Comparison of ENCODE assay signal across 11 cellular contexts in the genomic region with DNA sequence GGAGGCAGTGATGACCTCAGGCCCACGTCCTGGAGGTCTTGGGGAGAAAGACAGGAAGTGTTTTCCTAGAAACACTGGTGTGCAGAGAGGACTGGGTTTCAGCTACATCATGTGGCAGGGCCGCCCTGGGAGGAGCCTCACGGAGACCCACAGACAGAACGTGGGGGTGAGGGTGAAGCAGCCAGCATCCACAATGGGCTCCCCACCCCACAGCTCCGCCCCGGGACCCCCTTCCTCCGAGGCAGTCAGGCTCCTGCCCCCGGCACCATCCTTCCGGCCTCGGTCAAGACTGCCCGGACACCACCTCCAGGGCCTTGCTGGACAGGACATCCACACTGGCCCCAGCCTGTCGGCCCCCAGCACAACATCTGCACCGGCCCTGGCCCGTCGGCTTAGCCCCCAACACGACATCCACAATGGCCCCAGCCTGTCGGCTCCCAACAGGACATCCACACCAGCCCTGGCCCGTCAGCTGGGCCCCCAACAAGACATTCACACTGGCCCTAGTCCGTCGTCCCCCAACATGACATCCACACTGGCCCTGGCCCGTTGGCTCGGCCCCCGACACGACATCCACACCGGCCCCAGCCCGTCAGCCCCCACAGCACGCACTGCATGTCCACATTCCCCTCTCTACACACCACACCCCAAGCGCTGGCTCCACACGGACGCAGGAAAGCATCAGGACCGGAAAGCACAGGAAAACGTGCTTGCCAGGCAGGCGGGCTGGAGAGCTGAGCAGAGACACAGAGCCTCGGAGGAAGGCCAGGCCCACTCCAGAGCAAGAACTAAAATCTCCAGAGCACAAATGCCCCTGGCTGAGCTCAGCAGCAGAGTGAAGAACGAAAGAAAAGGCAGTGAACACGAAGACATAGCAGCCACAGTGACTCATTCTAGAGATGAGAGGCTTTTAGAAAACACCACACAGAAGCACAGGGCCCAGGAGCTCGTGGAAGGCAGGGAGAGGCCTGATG. TPM values are rescaled to one million over a fixed set of nuclear protein-coding genes. Genes with fewer than 3 reads are reported as not detected.
DNase-seq lines count a peak whose midpoint lies in the region; ATAC-seq and TF ChIP-seq lines count a peak whose summit lies in the region.
"Had no signal": no experiment of that assay in that cellular context is flagged by ENCODE, and none has a peak within 500 bp of the region (broad histone marks: within the 10 kb centered on the region; RNA-seq: fewer than 3 reads in every experiment).

No MANE protein-coding gene starts in this region.

- peak overlapping the region; percentile 92 for H3K27ac Mint-ChIP-seq in HFFc6

- H3K4me3 Mint-ChIP-seq in HFFc6: peak overlapping the region; percentile 74

- peaks cover 36% of the 10 kb centered on the region for H3K36me3 Mint-ChIP-seq in HFFc6 (ENCODE audit: low read depth)

- peak overlapping the region; percentile 11 for H2AFZ ChIP-seq in fibroblast of lung (ENCODE audit: low read length)

- peaks cover 7% of the 10 kb centered on the region for H3K4me1 ChIP-seq in fibroblast of lung (ENCODE audit: control insufficient read depth, extremely low read depth, insufficient read depth, low read length)
- peaks cover 15% of the 10 kb centered on the region for H3K4me1 ChIP-seq in suprapubic skin
- H3K4me1 ChIP-seq: prostate gland had no signal

- H3K9ac ChIP-seq in fibroblast of lung (ENCODE audit: insufficient read depth, low read length): peak overlapping the region; percentile 30

- H3K4me2 ChIP-seq in fibroblast of lung (ENCODE audit: extremely low read depth, insufficient read depth, low read length): no peak overlapping the region

- H3K9me3 Mint-ChIP-seq in HFFc6: peaks cover 12% of the 10 kb centered on the region

- H3K27me3 ChIP-seq in fibroblast of lung (ENCODE audit: control insufficient read depth, insufficient read depth, low read length) (no peaks in the 10 kb centered on the region), suprapubic skin (no peaks in the 10 kb centered on the region)

- no peak for ATAC-seq in GM19395 (IDR thresholded peaks at IDR 0.05; ENCODE audit: unreplicated experiment)
- ATAC-seq in activated CD4-positive, CD25-positive, alpha-beta regulatory T cell treated with anti-CD3 and anti-CD28 coated beads, Interleukin-2, amount 50 U/mL, for 24 hours: no peak

- TF ChIP-seq CTCF in HFFc6 (IDR thresholded peaks at IDR 0.05) (no peak), fibroblast of lung (conservative IDR thresholded peaks at IDR 0.05 in 1 of 2, IDR thresholded peaks at IDR 0.05 in 1 of 2; ENCODE audit: low read depth in 1 of 2, low read length in 2 of 2) (no peak), suprapubic skin (IDR thresholded peaks at IDR 0.05) (no peak)

- H4K20me1 ChIP-seq in fibroblast of lung (ENCODE audit: control insufficient read depth, extremely low read depth, insufficient read depth, low read length): no peaks in the 10 kb centered on the region

- H3K9me3 ChIP-seq in fibroblast of lung (ENCODE audit: control insufficient read depth, insufficient read depth, low read depth, low read length) (no peaks in the 10 kb centered on the region), suprapubic skin (no peaks in the 10 kb centered on the region)
- H3K9me3 ChIP-seq: prostate gland had no signal

- TF ChIP-seq EP300 in suprapubic skin (IDR thresholded peaks at IDR 0.05): no peak

- peaks cover 18% of the 10 kb centered on the region for H3K4me1 Mint-ChIP-seq in HFFc6 (ENCODE audit: low read depth)

- H3K27me3 Mint-ChIP-seq in HFFc6 (ENCODE audit: insufficient read depth): no peaks in the 10 kb centered on the region

- H3K27ac ChIP-seq in fibroblast of lung (ENCODE audit: insufficient read depth, low read length): peak overlapping the region; percentile 50
- H3K27ac ChIP-seq in suprapubic skin: peak overlapping the region; percentile 39

- H3K36me3 ChIP-seq in fibroblast of lung (ENCODE audit: control insufficient read depth, insufficient read depth, low read length): no peaks in the 10 kb centered on the region
- H3K36me3 ChIP-seq in suprapubic skin: peaks cover 18% of the 10 kb centered on the region
- H3K36me3 ChIP-seq: prostate gland had no signal

- no peaks in the 10 kb centered on the region for H3K79me2 ChIP-seq in fibroblast of lung (ENCODE audit: control insufficient read depth, insufficient read depth, low read length)

- WGBS in suprapubic skin: 78% methylated on average over 25 of the region's 37 CpGs

- DNase-seq in HFFc6 (peak; percentile 54), fibroblast of lung (ENCODE audit: low read depth in 2 of 2) (peak in 1 of 2 donors; percentile 33), myocyte (ENCODE audit: low read depth) (peak; percentile 36), suprapubic skin (ENCODE audit: low spot score in 2 of 2) (no peak), GM19238 (ENCODE audit: insufficient read length, low spot score) (no peak), LoVo (ENCODE audit: low spot score) (no peak)
- DNase-seq: DMS53, NCI-H82 had no signal

- H3K4me3 ChIP-seq in fibroblast of lung (replicated peaks in 1 of 4; ENCODE audit: control extremely low read depth in 1 of 4, insufficient read depth in 1 of 4, low read depth in 3 of 4, low read length in 4 of 4) (no peak overlapping the region), suprapubic skin (no peak overlapping the region)
- H3K4me3 ChIP-seq: prostate gland had no signal

- TF ChIP-seq POLR2A in suprapubic skin (IDR thresholded peaks at IDR 0.05): no peak

RNA-seq across cellular contexts. Expression of gene LMF1, which starts 50.8 kb away (rescaled TPM):
- 10 to 100 TPM; 10.9 to 19.3 (median 14.2) TPM for total RNA-seq in HFFc6 (2021; fragmentation: NEBNext Ultra II Directional; extraction: Animal tissue kit (Norgen Biotek cat#: 25700))
- total RNA-seq in fibroblast of lung (10.0 and 12.6 TPM in 2 replicates), myocyte (67.9 and 74.3 TPM in 2 replicates), suprapubic skin (100 to 1,000 TPM in 1 of 4 donors, 10 to 100 TPM in 3; 32.1 to 117 (median 38.0) TPM)
- polyA plus RNA-seq in fibroblast of lung: 8.9 and 12.3 TPM in 2 replicates
- 10.1 and 12.4 TPM in 2 replicates for polyA plus RNA-seq in fibroblast of lung (2012)
- polyA minus RNA-seq in fibroblast of lung (ENCODE audit: low replicate concordance): 53.1 and 54.5 TPM in 2 replicates
- 39.2 TPM for polyA plus RNA-seq in myocyte (2012)

Comparison
In these comparisons a context has a peak if more than half of its experiments do, and no peak if none do; other contexts are left out.
1. DNase-seq: peak in HFFc6 (single experiment) and myocyte (single experiment); none in suprapubic skin (0 of 2), GM19238 (single experiment) and LoVo (single experiment).